Comparison of ENCODE assay signal across 2 cellular contexts in the genomic region with DNA sequence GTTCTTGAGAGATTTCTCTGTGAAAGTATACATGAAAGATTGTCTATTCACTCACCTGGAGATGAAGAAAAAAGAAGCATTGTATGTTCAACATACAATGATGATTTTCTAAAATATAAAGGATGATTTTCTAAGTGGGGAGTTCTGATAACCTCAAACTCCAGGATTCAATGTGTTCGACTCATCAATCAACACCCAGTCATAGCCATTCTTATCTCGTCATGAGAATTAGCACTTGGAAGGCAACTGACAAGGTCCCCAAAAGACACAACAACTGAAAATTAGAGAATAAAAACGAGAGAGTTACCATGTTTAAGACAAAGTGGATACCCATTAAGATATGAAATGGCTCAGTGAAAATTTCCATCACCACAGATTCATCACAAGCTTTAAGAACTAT.
TF ChIP-seq lines count a peak whose summit lies in the region.

No MANE protein-coding gene starts in this region.

TF ChIP-seq in A549, 52 proteins besides CTCF, POLR2A, EP300 and RAD21:
- TF ChIP-seq FOSB (CRISPR knock-in tag; IDR thresholded peaks at IDR 0.05) (no peak), CBX8 (IDR thresholded peaks at IDR 0.05) (no peak), CHD4 (IDR thresholded peaks at IDR 0.05; ENCODE audit: borderline replicate concordance) (no peak), TP53 (CRISPR knock-in tag; IDR thresholded peaks at IDR 0.05) (no peak), JUN (IDR thresholded peaks at IDR 0.05) (no peak), EHF (CRISPR knock-in tag; IDR thresholded peaks at IDR 0.05) (no peak), RFX5 (IDR thresholded peaks at IDR 0.05) (no peak), ZSCAN20 (CRISPR knock-in tag; IDR thresholded peaks at IDR 0.05) (no peak), ZFP36 (IDR thresholded peaks at IDR 0.05; ENCODE audit: borderline replicate concordance, partially characterized antibody) (no peak), ESRRA (IDR thresholded peaks at IDR 0.05; ENCODE audit: borderline replicate concordance, low read length) (no peak)

TF ChIP-seq in K562, 482 proteins besides CTCF, POLR2A, EP300 and RAD21:
- TF ChIP-seq, protein P1, sequence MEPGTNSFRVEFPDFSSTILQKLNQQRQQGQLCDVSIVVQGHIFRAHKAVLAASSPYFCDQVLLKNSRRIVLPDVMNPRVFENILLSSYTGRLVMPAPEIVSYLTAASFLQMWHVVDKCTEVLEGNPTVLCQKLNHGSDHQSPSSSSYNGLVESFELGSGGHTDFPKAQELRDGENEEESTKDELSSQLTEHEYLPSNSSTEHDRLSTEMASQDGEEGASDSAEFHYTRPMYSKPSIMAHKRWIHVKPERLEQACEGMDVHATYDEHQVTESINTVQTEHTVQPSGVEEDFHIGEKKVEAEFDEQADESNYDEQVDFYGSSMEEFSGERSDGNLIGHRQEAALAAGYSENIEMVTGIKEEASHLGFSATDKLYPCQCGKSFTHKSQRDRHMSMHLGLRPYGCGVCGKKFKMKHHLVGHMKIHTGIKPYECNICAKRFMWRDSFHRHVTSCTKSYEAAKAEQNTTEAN (CRISPR knock-in tag; IDR thresholded peaks at IDR 0.05), result no peak
- TF ChIP-seq KHSRP (IDR thresholded peaks at IDR 0.05) (no peak), MCM3 (IDR thresholded peaks at IDR 0.05) (no peak), DPF2 (IDR thresholded peaks at IDR 0.05) (no peak), ZNF696 (CRISPR knock-in tag; conservative IDR thresholded peaks at IDR 0.05) (no peak), ZNF785 (CRISPR knock-in tag; IDR thresholded peaks at IDR 0.05) (no peak), CBFA2T3 (IDR thresholded peaks at IDR 0.05) (peak; percentile 62), CBFA2T2 (conservative IDR thresholded peaks at IDR 0.05) (peak; percentile 37), MECOM (CRISPR knock-in tag; IDR thresholded peaks at IDR 0.05) (peak; percentile 77), NCOR1 (IDR thresholded peaks at IDR 0.05) (peak; percentile 64), POLR2AphosphoS5 (IDR thresholded peaks at IDR 0.05; ENCODE audit: control insufficient read depth, insufficient read depth, low read depth, low read length) (no peak), MEIS2 (IDR thresholded peaks at IDR 0.05; ENCODE audit: partially characterized antibody) (peak; percentile 92), ARNT (IDR thresholded peaks at IDR 0.05) (0 out of 4 replicates have a peak, but pooled peaks of 1 of the 2 experiments have one; percentile 22), NCOA4 (IDR thresholded peaks at IDR 0.05; ENCODE audit: partially characterized antibody) (no peak), LEF1 (IDR thresholded peaks at IDR 0.05) (no peak; the same call in 1 of the 2 replicates), ATF7 (IDR thresholded peaks at IDR 0.05) (no peak), HNRNPL (IDR thresholded peaks at IDR 0.05; ENCODE audit: low read depth, low read length) (no peak), RCOR1 (IDR thresholded peaks at IDR 0.05; ENCODE audit: borderline replicate concordance in 1 of 2, low read depth in 2 of 2, low read length in 2 of 2) (peak in 1 of 2 experiments; percentile 38; a peak in 1 of 4 replicates), ZNF23 (CRISPR knock-in tag; IDR thresholded peaks at IDR 0.05) (no peak), RFX7 (CRISPR knock-in tag; IDR thresholded peaks at IDR 0.05) (no peak), FOSL1 (tag; conservative IDR thresholded peaks at IDR 0.05) (no peak), FOXA1 (IDR thresholded peaks at IDR 0.05; ENCODE audit: borderline replicate concordance) (no peak), SRSF3 (IDR thresholded peaks at IDR 0.05; ENCODE audit: insufficient read depth, low read length) (no peak), ZNF347 (CRISPR knock-in tag; IDR thresholded peaks at IDR 0.05; ENCODE audit: low read depth) (no peak), SMAD4 (CRISPR knock-in tag; conservative IDR thresholded peaks at IDR 0.05) (peak; percentile 9; the same call in 1 of the 2 replicates), ZFX (CRISPR knock-in tag; IDR thresholded peaks at IDR 0.05) (no peak), DDX20 (tag; IDR thresholded peaks at IDR 0.05; ENCODE audit: low read depth) (no peak), ARID1B (IDR thresholded peaks at IDR 0.05) (peak; percentile 54; the same call in 1 of the 2 replicates), KAT2B (IDR thresholded peaks at IDR 0.05; ENCODE audit: low read depth, low read length) (no peak), POLR2B (IDR thresholded peaks at IDR 0.05; ENCODE audit: low read depth, partially characterized antibody) (no peak), ZNF586 (CRISPR knock-in tag; conservative IDR thresholded peaks at IDR 0.05) (no peak)
- TF ChIP-seq, protein P2, sequence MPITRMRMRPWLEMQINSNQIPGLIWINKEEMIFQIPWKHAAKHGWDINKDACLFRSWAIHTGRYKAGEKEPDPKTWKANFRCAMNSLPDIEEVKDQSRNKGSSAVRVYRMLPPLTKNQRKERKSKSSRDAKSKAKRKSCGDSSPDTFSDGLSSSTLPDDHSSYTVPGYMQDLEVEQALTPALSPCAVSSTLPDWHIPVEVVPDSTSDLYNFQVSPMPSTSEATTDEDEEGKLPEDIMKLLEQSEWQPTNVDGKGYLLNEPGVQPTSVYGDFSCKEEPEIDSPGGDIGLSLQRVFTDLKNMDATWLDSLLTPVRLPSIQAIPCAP (CRISPR knock-in tag; IDR thresholded peaks at IDR 0.05; ENCODE audit: borderline replicate concordance), result no peak
- TF ChIP-seq, protein P3, sequence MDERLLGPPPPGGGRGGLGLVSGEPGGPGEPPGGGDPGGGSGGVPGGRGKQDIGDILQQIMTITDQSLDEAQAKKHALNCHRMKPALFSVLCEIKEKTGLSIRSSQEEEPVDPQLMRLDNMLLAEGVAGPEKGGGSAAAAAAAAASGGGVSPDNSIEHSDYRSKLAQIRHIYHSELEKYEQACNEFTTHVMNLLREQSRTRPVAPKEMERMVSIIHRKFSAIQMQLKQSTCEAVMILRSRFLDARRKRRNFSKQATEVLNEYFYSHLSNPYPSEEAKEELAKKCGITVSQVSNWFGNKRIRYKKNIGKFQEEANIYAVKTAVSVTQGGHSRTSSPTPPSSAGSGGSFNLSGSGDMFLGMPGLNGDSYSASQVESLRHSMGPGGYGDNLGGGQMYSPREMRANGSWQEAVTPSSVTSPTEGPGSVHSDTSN (CRISPR knock-in tag; IDR thresholded peaks at IDR 0.05; ENCODE audit: low read depth), result no peak
- TF ChIP-seq, protein P3 (tag; conservative IDR thresholded peaks at IDR 0.05; ENCODE audit: low read depth), result peak; percentile 87
- TF ChIP-seq, protein P4, sequence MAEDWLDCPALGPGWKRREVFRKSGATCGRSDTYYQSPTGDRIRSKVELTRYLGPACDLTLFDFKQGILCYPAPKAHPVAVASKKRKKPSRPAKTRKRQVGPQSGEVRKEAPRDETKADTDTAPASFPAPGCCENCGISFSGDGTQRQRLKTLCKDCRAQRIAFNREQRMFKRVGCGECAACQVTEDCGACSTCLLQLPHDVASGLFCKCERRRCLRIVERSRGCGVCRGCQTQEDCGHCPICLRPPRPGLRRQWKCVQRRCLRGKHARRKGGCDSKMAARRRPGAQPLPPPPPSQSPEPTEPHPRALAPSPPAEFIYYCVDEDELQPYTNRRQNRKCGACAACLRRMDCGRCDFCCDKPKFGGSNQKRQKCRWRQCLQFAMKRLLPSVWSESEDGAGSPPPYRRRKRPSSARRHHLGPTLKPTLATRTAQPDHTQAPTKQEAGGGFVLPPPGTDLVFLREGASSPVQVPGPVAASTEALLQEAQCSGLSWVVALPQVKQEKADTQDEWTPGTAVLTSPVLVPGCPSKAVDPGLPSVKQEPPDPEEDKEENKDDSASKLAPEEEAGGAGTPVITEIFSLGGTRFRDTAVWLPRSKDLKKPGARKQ (CRISPR knock-in tag; IDR thresholded peaks at IDR 0.05), result no peak
- TF ChIP-seq, protein P5, sequence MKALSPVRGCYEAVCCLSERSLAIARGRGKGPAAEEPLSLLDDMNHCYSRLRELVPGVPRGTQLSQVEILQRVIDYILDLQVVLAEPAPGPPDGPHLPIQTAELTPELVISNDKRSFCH (CRISPR knock-in tag; IDR thresholded peaks at IDR 0.05), result no peak
- TF ChIP-seq, protein P5 (tag; IDR thresholded peaks at IDR 0.05), result 0 out of 2 replicates have a peak, but pooled peaks have one; percentile 26
- TF ChIP-seq, protein P6, sequence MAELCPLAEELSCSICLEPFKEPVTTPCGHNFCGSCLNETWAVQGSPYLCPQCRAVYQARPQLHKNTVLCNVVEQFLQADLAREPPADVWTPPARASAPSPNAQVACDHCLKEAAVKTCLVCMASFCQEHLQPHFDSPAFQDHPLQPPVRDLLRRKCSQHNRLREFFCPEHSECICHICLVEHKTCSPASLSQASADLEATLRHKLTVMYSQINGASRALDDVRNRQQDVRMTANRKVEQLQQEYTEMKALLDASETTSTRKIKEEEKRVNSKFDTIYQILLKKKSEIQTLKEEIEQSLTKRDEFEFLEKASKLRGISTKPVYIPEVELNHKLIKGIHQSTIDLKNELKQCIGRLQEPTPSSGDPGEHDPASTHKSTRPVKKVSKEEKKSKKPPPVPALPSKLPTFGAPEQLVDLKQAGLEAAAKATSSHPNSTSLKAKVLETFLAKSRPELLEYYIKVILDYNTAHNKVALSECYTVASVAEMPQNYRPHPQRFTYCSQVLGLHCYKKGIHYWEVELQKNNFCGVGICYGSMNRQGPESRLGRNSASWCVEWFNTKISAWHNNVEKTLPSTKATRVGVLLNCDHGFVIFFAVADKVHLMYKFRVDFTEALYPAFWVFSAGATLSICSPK (IDR thresholded peaks at IDR 0.05; ENCODE audit: borderline replicate concordance), result no peak
- TF ChIP-seq, protein P7, sequence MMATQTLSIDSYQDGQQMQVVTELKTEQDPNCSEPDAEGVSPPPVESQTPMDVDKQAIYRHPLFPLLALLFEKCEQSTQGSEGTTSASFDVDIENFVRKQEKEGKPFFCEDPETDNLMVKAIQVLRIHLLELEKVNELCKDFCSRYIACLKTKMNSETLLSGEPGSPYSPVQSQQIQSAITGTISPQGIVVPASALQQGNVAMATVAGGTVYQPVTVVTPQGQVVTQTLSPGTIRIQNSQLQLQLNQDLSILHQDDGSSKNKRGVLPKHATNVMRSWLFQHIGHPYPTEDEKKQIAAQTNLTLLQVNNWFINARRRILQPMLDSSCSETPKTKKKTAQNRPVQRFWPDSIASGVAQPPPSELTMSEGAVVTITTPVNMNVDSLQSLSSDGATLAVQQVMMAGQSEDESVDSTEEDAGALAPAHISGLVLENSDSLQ (IDR thresholded peaks at IDR 0.05), result peak; percentile 53
